26 cellular contexts compared by ENCODE assay signal in the genomic region with DNA sequence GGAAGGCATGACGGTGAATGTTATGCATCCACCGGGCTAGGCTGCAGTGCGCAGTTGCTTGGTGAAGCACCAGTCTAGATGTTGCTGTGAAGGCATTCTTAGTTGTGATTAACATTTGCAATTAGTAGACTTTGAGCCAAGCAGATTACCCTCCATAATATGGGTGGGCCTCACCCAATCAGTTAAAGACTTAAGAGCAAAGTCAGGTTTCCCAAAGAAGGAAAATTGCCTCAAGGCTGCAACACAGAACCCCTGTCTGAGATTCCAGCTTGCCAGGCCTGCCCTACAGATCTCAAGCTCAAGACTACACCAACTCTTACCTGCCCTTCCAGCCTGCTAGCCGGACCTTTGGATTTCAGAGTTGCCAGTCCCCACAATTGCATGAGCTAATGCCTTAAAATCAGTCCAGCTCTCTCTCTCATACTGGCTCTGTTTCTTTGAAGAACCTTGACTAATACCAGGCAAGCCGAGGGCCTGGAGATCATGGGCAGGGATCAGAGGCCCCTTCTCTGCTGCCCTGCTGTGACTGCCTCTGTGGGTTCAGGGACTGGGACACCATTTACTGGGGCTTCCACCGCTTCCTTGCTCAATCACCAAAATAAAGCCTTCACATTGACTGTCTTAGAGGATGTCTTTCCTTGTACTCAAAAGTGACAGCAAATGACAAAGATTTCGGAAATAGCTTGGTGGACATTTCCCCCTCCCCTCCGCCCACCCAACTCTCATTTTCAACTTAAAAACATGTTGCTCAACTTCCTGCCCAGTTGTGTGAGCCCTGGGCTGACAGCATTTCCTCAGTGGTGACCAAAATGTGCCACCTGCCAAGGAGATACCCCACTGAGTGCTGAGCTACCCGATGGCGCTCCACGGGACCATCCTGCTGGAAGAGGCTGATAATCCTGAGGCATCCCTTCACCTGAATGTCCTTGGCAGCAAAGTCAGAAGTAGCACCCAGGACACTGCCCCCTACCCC.
DNase-seq lines count a peak whose midpoint lies in the region; ATAC-seq and TF ChIP-seq lines count a peak whose summit lies in the region.
"Had no signal": no experiment of that assay in that cellular context is flagged by ENCODE, and none has a peak within 500 bp of the region (broad histone marks: within the 10 kb centered on the region; RNA-seq: fewer than 3 reads in every experiment).

No MANE protein-coding gene starts in this region.

- 83 to 93% (median 85%) methylated on average over 11 of the region's 11 CpGs for WGBS in heart left ventricle, 4 donors

- intact Hi-C loops in heart left ventricle (cut with DNase I), result no loop called here

- no peaks in the 10 kb centered on the region for H3K36me3 ChIP-seq in heart left ventricle
- H3K36me3 ChIP-seq: cardiac muscle cell, right lobe of liver, vagina, WERI-Rb-1 had no signal

- TF ChIP-seq CTCF in NB4 (IDR thresholded peaks at IDR 0.05; ENCODE audit: low read depth, low read length) (no peak), heart left ventricle (IDR thresholded peaks at IDR 0.05) (no peak)

- no peaks in the 10 kb centered on the region for H3K27me3 ChIP-seq in heart left ventricle
- H3K27me3 ChIP-seq: cardiac muscle cell, right lobe of liver, vagina had no signal

- no peak for TF ChIP-seq POLR2A in NB4 (IDR thresholded peaks at IDR 0.05; ENCODE audit: extremely low read depth, insufficient read length)
- TF ChIP-seq POLR2A in heart left ventricle (IDR thresholded peaks at IDR 0.05), result no peak

- peaks cover 0 to 15% (median 3%) of the 10 kb centered on the region in 12 donors for H3K4me1 ChIP-seq in heart left ventricle
- H3K4me1 ChIP-seq: parathyroid adenoma, right lobe of liver, vagina had no signal

- peak; percentile 13 to 18 for DNase-seq in stimulated activated CD4-positive, alpha-beta T cell treated with anti-CD3 and anti-CD28 coated beads, Interleukin-15, amount 100 ng/mL, for 48 hours (ENCODE audit: low read depth in 2 of 2)
- no peak for DNase-seq in stimulated activated CD4-positive, alpha-beta T cell treated with anti-CD3 and anti-CD28 coated beads, Interleukin-15, amount 100 ng/mL, for 24 hours
- peak; percentile 37 for DNase-seq in NB4 (ENCODE audit: low read depth)
- DNase-seq in islet precursor cell, result peak; percentile 22
- DNase-seq in cortex of kidney (lab: John Stamatoyannopoulos, UW), result no peak
- DNase-seq in NCI-H774 (lab: John Stamatoyannopoulos, UW), result no peak
- DNase-seq in heart left ventricle, result no peak
- DNase-seq: activated CD4-positive, alpha-beta T cell treated with anti-CD3 and anti-CD28 coated beads, Interleukin-2, amount 50 U/mL, for 4 hours; activated naive CD4-positive, alpha-beta T cell treated with Interleukin-2 at 50 U/mL for 16 hours; activated T-cell treated with anti-CD3 and anti-CD28 coated beads for 4 hours; aorta; DMS53; GDM1; Kasumi-1; midbrain; NCI-H1092; NCI-H187; NCI-H69; nephron progenitor cell; WERI-Rb-1 had no signal

- H3K4me3 ChIP-seq in NB4 (ENCODE audit: low read depth, low read length) (no peak overlapping the region), heart left ventricle (no peak overlapping the region)
- H3K4me3 ChIP-seq: cardiac muscle cell, right lobe of liver, vagina had no signal

- no peak for ATAC-seq in heart left ventricle
- ATAC-seq: SK-N-SH treated with all-trans-retinoic acid at 6 μM for 48 hours; stimulated activated memory B cell treated with anti-CD40 and anti-IgM and Interleukin-4, amounts not matched to agents 10 μg/mL and 1 μg/mL and 100 μg/mL, for 72 hours had no signal

- H3K9me3 ChIP-seq in heart left ventricle, result no peaks in the 10 kb centered on the region
- H3K9me3 ChIP-seq: right lobe of liver, vagina had no signal

- H3K27ac ChIP-seq in heart left ventricle, result no peak overlapping the region
- H3K27ac ChIP-seq: cardiac muscle cell, parathyroid adenoma, right lobe of liver, vagina, WERI-Rb-1 had no signal

Comparison
In these comparisons a context has a peak if more than half of its experiments do, and no peak if none do; other contexts are left out.
1. DNase-seq: peak in stimulated activated CD4-positive, alpha-beta T cell treated with anti-CD3 and anti-CD28 coated beads, Interleukin-15, amount 100 ng/mL, for 48 hours (2 of 2), NB4 (single experiment) and islet precursor cell (single experiment); none in stimulated activated CD4-positive, alpha-beta T cell treated with anti-CD3 and anti-CD28 coated beads, Interleukin-15, amount 100 ng/mL, for 24 hours (single experiment), cortex of kidney (single experiment), NCI-H774 (single experiment) and heart left ventricle (0 of 5).